Comparison of ENCODE assay signal across 8 cellular contexts in the genomic region with DNA sequence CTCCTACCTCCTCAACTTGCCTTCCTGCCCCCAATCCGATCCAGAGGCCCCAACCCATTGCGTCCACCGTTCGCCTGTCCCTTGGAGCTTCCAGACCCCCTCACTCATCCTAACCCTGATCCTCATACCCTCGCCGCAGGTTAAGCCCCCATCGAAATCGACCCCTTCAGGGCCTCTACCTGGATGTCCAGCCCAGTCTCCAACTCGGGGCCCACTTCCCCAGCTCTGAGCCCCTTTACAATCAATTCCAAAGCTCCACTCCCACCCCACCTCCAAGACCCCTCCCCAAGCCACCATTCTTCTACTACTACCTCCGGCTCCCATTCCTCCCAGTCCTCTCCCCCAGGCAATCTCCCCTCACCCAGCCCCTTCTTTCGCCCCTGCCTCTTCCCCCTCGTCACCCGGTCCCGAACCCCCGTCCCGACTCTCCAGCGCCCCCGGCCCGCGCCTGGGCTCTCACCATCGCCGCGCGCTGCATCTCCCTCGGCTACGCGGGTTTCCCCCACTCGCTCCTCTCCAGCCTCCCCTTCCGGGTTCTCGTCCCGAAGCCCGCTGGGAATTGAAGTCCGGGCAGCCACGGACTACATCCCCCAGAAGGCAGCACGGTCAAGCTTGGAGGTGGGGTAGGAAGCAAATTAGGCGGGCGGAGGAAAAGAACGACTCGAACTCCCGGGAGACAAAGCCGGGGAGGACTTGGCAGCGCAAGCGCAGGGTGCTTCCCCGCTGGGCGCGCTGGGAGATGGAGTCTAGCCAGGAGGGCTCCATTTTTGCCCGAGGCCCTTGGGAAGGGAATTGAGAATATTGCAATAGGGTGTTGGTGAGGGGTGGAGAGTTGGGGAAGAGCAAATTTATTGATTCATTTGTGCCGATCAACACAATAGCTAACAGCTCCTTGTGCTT. TPM values are rescaled to one million over a fixed set of nuclear protein-coding genes. Genes with fewer than 3 reads are reported as not detected.
A peak's percentile ranks its signal among the peaks of the same experiment; 100 is the strongest.
DNase-seq lines count a peak whose midpoint lies in the region; ATAC-seq, FAIRE-seq and TF ChIP-seq lines count a peak whose summit lies in the region.

A gene with protein sequence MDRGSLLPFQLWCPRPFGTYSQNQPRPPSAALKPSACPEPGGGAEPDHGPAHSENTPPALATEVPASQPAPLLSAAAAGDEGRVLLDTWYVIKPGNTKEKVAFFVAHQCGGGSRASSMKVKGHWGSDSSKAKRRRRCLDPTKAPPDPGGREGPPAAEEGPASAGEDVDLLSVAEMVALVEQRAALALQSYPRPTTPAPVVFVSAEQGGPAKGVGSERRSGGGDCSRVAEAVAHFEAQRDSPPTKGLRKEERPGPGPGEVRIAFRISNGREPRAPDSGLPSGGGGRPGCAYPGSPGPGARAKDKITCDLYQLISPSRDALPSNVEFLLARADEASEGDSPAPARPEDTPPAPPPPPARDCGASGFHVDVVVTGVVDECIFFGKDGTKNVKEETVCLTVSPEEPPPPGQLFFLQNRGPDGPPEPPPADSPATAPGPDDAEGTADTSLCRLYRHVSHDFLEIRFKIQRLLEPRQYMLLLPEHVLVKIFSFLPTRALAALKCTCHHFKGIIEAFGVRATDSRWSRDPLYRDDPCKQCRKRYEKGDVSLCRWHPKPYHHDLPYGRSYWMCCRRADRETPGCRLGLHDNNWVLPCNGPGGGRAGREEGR (minus strand): TSS at position 508 of the 900 bp plus-strand sequence. CDS start 17,401 bp downstream, outside the sequence.

- H3K9me3 Mint-ChIP-seq in activated T-cell treated with anti-CD3 and anti-CD28 coated beads, Interleukin-2, amount 50 U/mL, for 72 hours: no peaks in the 10 kb centered on the region

- H3K27ac Mint-ChIP-seq in activated T-cell treated with anti-CD3 and anti-CD28 coated beads, Interleukin-2, amount 50 U/mL, for 72 hours: peak within 1 kb of the TSS; percentile 71

- H3K4me1 ChIP-seq in esophagus muscularis mucosa (peaks cover 11 to 34% (median 25%) of the 10 kb centered on the region in 4 donors), muscle layer of duodenum (ENCODE audit: control insufficient read depth in 1 of 2, insufficient read depth in 2 of 2, low read length in 2 of 2) (peaks cover 7 to 13% of the 10 kb centered on the region in 2 donors)

- H3K27me3 ChIP-seq in esophagus muscularis mucosa (no peaks in the 10 kb centered on the region), muscle layer of duodenum (ENCODE audit: low read depth, low read length) (no peaks in the 10 kb centered on the region)

- TF ChIP-seq POLR2A in esophagus muscularis mucosa (IDR thresholded peaks at IDR 0.05; ENCODE audit: low read depth): peak; percentile 63

- H3K27me3 Mint-ChIP-seq in activated T-cell treated with anti-CD3 and anti-CD28 coated beads, Interleukin-2, amount 50 U/mL, for 72 hours (ENCODE audit: low read depth): no peaks in the 10 kb centered on the region

- peak; percentile 84 for FAIRE-seq in RCC 7860 (lab: Jason Lieb, UNC)

- under 1% methylated on average over 48 of the region's 48 CpGs for WGBS in esophagus muscularis mucosa

- H3K36me3 ChIP-seq in KOPT-K1 (ENCODE audit: insufficient read depth, low read length) (no peaks in the 10 kb centered on the region), esophagus muscularis mucosa (peaks cover 0 to 6% (median 0%) of the 10 kb centered on the region in 4 donors), muscle layer of duodenum (ENCODE audit: control insufficient read depth in 1 of 2, insufficient read depth in 2 of 2, low read length in 2 of 2) (no peaks in the 10 kb centered on the region)

- H3K9me3 ChIP-seq in KOPT-K1 (ENCODE audit: insufficient read depth, low read length, poor library complexity, severe bottlenecking) (no peaks in the 10 kb centered on the region), esophagus muscularis mucosa (no peaks in the 10 kb centered on the region), muscle layer of duodenum (ENCODE audit: control insufficient read depth in 1 of 2, low read length in 2 of 2) (no peaks in the 10 kb centered on the region)

- peak within 1 kb of the TSS; percentile 71 for H3K27ac ChIP-seq in KOPT-K1 (ENCODE audit: low read depth, low read length, poor library complexity, severe bottlenecking)
- H3K27ac ChIP-seq in esophagus muscularis mucosa (replicated peaks in 1 of 4): peak within 1 kb of the TSS; percentile 73 to 85 (median 78)
- H3K27ac ChIP-seq in muscle layer of duodenum (ENCODE audit: low read length): peak within 1 kb of the TSS; percentile 75

- no peak for TF ChIP-seq EP300 in esophagus muscularis mucosa (IDR thresholded peaks at IDR 0.05)

- peaks cover 1 to 2% of the 10 kb centered on the region in 2 donors for H3K36me3 Mint-ChIP-seq in activated T-cell treated with anti-CD3 and anti-CD28 coated beads, Interleukin-2, amount 50 U/mL, for 72 hours (ENCODE audit: insufficient read depth in 2 of 2)

- peak; percentile 88 for ATAC-seq in GM21723 (IDR thresholded peaks at IDR 0.05; ENCODE audit: unreplicated experiment)
- peak; percentile 99 to 100 for ATAC-seq in activated T-cell treated with anti-CD3 and anti-CD28 coated beads, Interleukin-2, amount 50 U/mL, for 72 hours (replicated peaks in 1 of 2)

- peak; percentile 98 for DNase-seq in DMS79 treated with DMSO at 0.1 percent for 48 hours (lab: John Stamatoyannopoulos, UW)
- DNase-seq in RCC 7860 (ENCODE audit: low spot score): peak; percentile 88
- DNase-seq in activated T-cell treated with anti-CD3 and anti-CD28 coated beads, Interleukin-2, amount 50 U/mL, for 72 hours: peak; percentile 93 to 96
- peak; percentile 99 for DNase-seq in esophagus muscularis mucosa (ENCODE audit: extremely low spot score)
- peak; percentile 86 to 87 for DNase-seq in stimulated activated CD8-positive, alpha-beta memory T cell treated with anti-CD3 and anti-CD28 coated beads, Interleukin-7, amount 100 ng/mL, for 4 hours (ENCODE audit: low read depth in 2 of 2)

- TF ChIP-seq CTCF in esophagus muscularis mucosa (IDR thresholded peaks at IDR 0.05): peak in 1 of 3 experiments; percentile 28

- peaks cover 36% of the 10 kb centered on the region for H3K4me1 Mint-ChIP-seq in activated T-cell treated with anti-CD3 and anti-CD28 coated beads, Interleukin-2, amount 50 U/mL, for 72 hours (ENCODE audit: low read depth)

- peak within 1 kb of the TSS; percentile 93 to 96 for H3K4me3 Mint-ChIP-seq in activated T-cell treated with anti-CD3 and anti-CD28 coated beads, Interleukin-2, amount 50 U/mL, for 72 hours

- H3K4me3 ChIP-seq in esophagus muscularis mucosa (peak within 1 kb of the TSS; percentile 69 to 85 (median 79)), muscle layer of duodenum (ENCODE audit: low read depth in 1 of 2, low read length in 2 of 2) (peak within 1 kb of the TSS; percentile 91 to 93)

- intact Hi-C loops in esophagus muscularis mucosa (cut with DNase I): no loop called here

RNA-seq across cellular contexts. Expression of the gene that starts here (rescaled TPM):
- total RNA-seq in activated T-cell treated with anti-CD3 and anti-CD28 coated beads, Interleukin-2, amount 50 U/mL, for 72 hours: 10 to 100 TPM; 38.4 to 46.5 TPM
- total RNA-seq in esophagus muscularis mucosa: 10 to 100 TPM in 3 of 4 donors, 1 to 10 TPM in 1; 8.6 to 27.7 (median 18.2) TPM

Comparison
In these comparisons a context has a peak if more than half of its experiments do, and no peak if none do; other contexts are left out.
1. Peak in every context shown above with its lines: DNase-seq, ATAC-seq, H3K4me3 ChIP-seq and H3K27ac ChIP-seq.